8 cellular contexts compared by ENCODE assay signal in genomic region chr12:110501378-110501721, GRCh38. TPM values are rescaled to one million over a fixed set of nuclear protein-coding genes. Genes with fewer than 3 reads are reported as not detected.
DNase-seq lines count a peak whose midpoint lies in the region; ATAC-seq and TF ChIP-seq lines count a peak whose summit lies in the region.

No MANE protein-coding gene starts in this region.

- CTCF ChIA-PET in activated naive CD4-positive, alpha-beta T cell treated with anti-CD3 and anti-CD28 coated beads, Interleukin-2, amount 10 ng/mL, durations not matched to agents 7 days and 5 days (lab: Charles Lee), result interaction anchor here (0.7 to 5.0 kb wide), 3 partner anchors 33 to 104 kb away, joined by 3 to 22 read pairs (median 3); partner anchors contain the start of genes ARPC3, FAM216A and GPN3

- H3K27me3 ChIP-seq in psoas muscle (ENCODE audit: insufficient read depth in 3 of 3, low read length in 2 of 3), result no peaks in the 10 kb centered on the region

- H3K4me1 ChIP-seq in psoas muscle, result peaks cover 39% of the 10 kb centered on the region

- peaks cover 0 to 8% of the 10 kb centered on the region in 2 donors for H3K36me3 ChIP-seq in psoas muscle (ENCODE audit: insufficient read depth in 1 of 2, low read depth in 1 of 2)

- peaks cover 4% of the 10 kb centered on the region for H3K9me3 Mint-ChIP-seq in activated naive CD4-positive, alpha-beta T cell treated with anti-CD3 and anti-CD28 coated beads, Interleukin-2, amount 10 ng/mL, durations not matched to agents 7 days and 5 days
- H3K9me3 Mint-ChIP-seq in activated T-cell treated with anti-CD3 and anti-CD28 coated beads, Interleukin-2, amount 50 U/mL, for 72 hours, result peaks cover 0 to 1% of the 10 kb centered on the region in 2 donors

- peak overlapping the region; percentile 98 for H3K4me3 ChIP-seq in psoas muscle

- H3K9me3 ChIP-seq in psoas muscle, result no peaks in the 10 kb centered on the region

- ATAC-seq in HG02943 (IDR thresholded peaks at IDR 0.05; ENCODE audit: low read depth, unreplicated experiment), result peak; percentile 21
- ATAC-seq in activated T-cell treated with anti-CD3 and anti-CD28 coated beads, Interleukin-2, amount 50 U/mL, for 72 hours (replicated peaks in 1 of 2), result peak; percentile 5 to 10
- peak; percentile 33 for ATAC-seq in Right ventricle myocardium superior (ENCODE audit: poor library complexity)
- peak; percentile 63 to 82 (median 72) for ATAC-seq in psoas muscle
- no peak for ATAC-seq in HG02840 (IDR thresholded peaks at IDR 0.05; ENCODE audit: low FRiP score, unreplicated experiment)

- 0 to 1% (median 0%) methylated on average over 16 of the region's 16 CpGs for WGBS in psoas muscle, 3 donors

- H3K36me3 Mint-ChIP-seq in activated naive CD4-positive, alpha-beta T cell treated with anti-CD3 and anti-CD28 coated beads, Interleukin-2, amount 10 ng/mL, durations not matched to agents 7 days and 5 days, result peaks cover 35% of the 10 kb centered on the region
- H3K36me3 Mint-ChIP-seq in activated T-cell treated with anti-CD3 and anti-CD28 coated beads, Interleukin-2, amount 50 U/mL, for 72 hours (ENCODE audit: insufficient read depth in 2 of 2), result peaks cover 12% of the 10 kb centered on the region in 2 donors

- H3K27ac ChIP-seq in psoas muscle, result peak overlapping the region; percentile 96

- no peak for DNase-seq in activated naive CD4-positive, alpha-beta T cell treated with anti-CD3 and anti-CD28 coated beads, Interleukin-2, amount 10 ng/mL, durations not matched to agents 7 days and 5 days
- DNase-seq in activated naive CD4-positive, alpha-beta T cell treated with anti-CD3 and anti-CD28 coated beads, Interleukin-2, amount 50 U/mL, for 16 hours, result no peak
- peak; percentile 36 for DNase-seq in NCI-H2196 treated with DMSO at 0.1 percent for 48 hours (lab: John Stamatoyannopoulos, UW; ENCODE audit: unreplicated experiment)
- DNase-seq in activated T-cell treated with anti-CD3 and anti-CD28 coated beads, Interleukin-2, amount 50 U/mL, for 72 hours, result peak in 1 of 2 donors; percentile 36
- DNase-seq in Right ventricle myocardium superior, result no peak
- DNase-seq in psoas muscle, result peak; percentile 32 to 70

- H3K4me3 Mint-ChIP-seq in activated naive CD4-positive, alpha-beta T cell treated with anti-CD3 and anti-CD28 coated beads, Interleukin-2, amount 10 ng/mL, durations not matched to agents 7 days and 5 days, result peak overlapping the region; percentile 96
- H3K4me3 Mint-ChIP-seq in activated T-cell treated with anti-CD3 and anti-CD28 coated beads, Interleukin-2, amount 50 U/mL, for 72 hours, result peak overlapping the region; percentile 94 to 96

- H3K27ac Mint-ChIP-seq in activated naive CD4-positive, alpha-beta T cell treated with anti-CD3 and anti-CD28 coated beads, Interleukin-2, amount 10 ng/mL, durations not matched to agents 7 days and 5 days, result peak overlapping the region; percentile 97
- peak overlapping the region; percentile 98 for H3K27ac Mint-ChIP-seq in activated T-cell treated with anti-CD3 and anti-CD28 coated beads, Interleukin-2, amount 50 U/mL, for 72 hours

- no peak for TF ChIP-seq CTCF in psoas muscle (IDR thresholded peaks at IDR 0.05)

- peaks cover 42% of the 10 kb centered on the region for H3K4me1 Mint-ChIP-seq in activated naive CD4-positive, alpha-beta T cell treated with anti-CD3 and anti-CD28 coated beads, Interleukin-2, amount 10 ng/mL, durations not matched to agents 7 days and 5 days
- H3K4me1 Mint-ChIP-seq in activated T-cell treated with anti-CD3 and anti-CD28 coated beads, Interleukin-2, amount 50 U/mL, for 72 hours (ENCODE audit: low read depth), result peaks cover 31% of the 10 kb centered on the region

- intact Hi-C loops in Right ventricle myocardium superior (cut with DNase I) (no loop called here), psoas muscle (cut with DNase I) (loop anchor here (2.0 to 5.0 kb wide), 2 partner anchors 33 to 34 kb away; partner anchors contain the start of genes FAM216A (in 2 of the 2) and GPN3 (in 2 of the 2))

- peaks cover 5% of the 10 kb centered on the region for H3K27me3 Mint-ChIP-seq in activated naive CD4-positive, alpha-beta T cell treated with anti-CD3 and anti-CD28 coated beads, Interleukin-2, amount 10 ng/mL, durations not matched to agents 7 days and 5 days
- no peaks in the 10 kb centered on the region for H3K27me3 Mint-ChIP-seq in activated T-cell treated with anti-CD3 and anti-CD28 coated beads, Interleukin-2, amount 50 U/mL, for 72 hours (ENCODE audit: low read depth)

RNA-seq across cellular contexts. Expression of gene VPS29, which starts 0.6 kb away (rescaled TPM):
- 100 to 1,000 TPM in 1 of 2 donors, 10 to 100 TPM in 1; 98.2 to 104 TPM for total RNA-seq in activated T-cell treated with anti-CD3 and anti-CD28 coated beads, Interleukin-2, amount 50 U/mL, for 72 hours
- total RNA-seq in Right ventricle myocardium superior (108 TPM), psoas muscle (100 to 1,000 TPM in 3 of 4 donors, 10 to 100 TPM in 1; 70.4 to 136 (median 121) TPM)
- 100 to 1,000 TPM; 168 to 216 (median 188) TPM for polyA plus RNA-seq in psoas muscle

RNA-seq across cellular contexts. Expression of gene RAD9B, which starts 0.8 kb away (rescaled TPM):
- 1 to 10 TPM; 2.3 to 4.4 TPM for total RNA-seq in activated T-cell treated with anti-CD3 and anti-CD28 coated beads, Interleukin-2, amount 50 U/mL, for 72 hours
- total RNA-seq in Right ventricle myocardium superior, result 0.67 TPM
- total RNA-seq in psoas muscle, result 1 to 10 TPM; 1.1 to 4.2 (median 1.4) TPM
- polyA plus RNA-seq in psoas muscle, result 1 to 10 TPM in 2 of 3 donors, under 1 TPM in 1; 0.77 to 3.8 (median 2.6) TPM

RNA-seq across cellular contexts. Expression of gene FAM216A, which starts 32.7 kb away (rescaled TPM):
- total RNA-seq in activated T-cell treated with anti-CD3 and anti-CD28 coated beads, Interleukin-2, amount 50 U/mL, for 72 hours, result 10 to 100 TPM; 17.5 to 23.4 TPM
- total RNA-seq in Right ventricle myocardium superior, result 3.3 TPM
- total RNA-seq in psoas muscle, result 1 to 10 TPM; 2.1 to 8.3 (median 3.4) TPM
- polyA plus RNA-seq in psoas muscle, result 1 to 10 TPM; 1.7 to 4.0 (median 3.1) TPM

RNA-seq across cellular contexts. Expression of gene GPN3, which starts 33.3 kb away (rescaled TPM):
- total RNA-seq in activated T-cell treated with anti-CD3 and anti-CD28 coated beads, Interleukin-2, amount 50 U/mL, for 72 hours, result 10 to 100 TPM; 42.3 to 43.4 TPM
- 28.1 TPM for total RNA-seq in Right ventricle myocardium superior
- 10 to 100 TPM; 25.7 to 34.9 (median 27.6) TPM for total RNA-seq in psoas muscle
- polyA plus RNA-seq in psoas muscle, result 10 to 100 TPM; 26.0 to 41.7 (median 31.1) TPM

RNA-seq across cellular contexts. Expression of gene ARPC3, which starts 51.2 kb away (rescaled TPM):
- 100 to 1,000 TPM; 166 to 210 TPM for total RNA-seq in activated T-cell treated with anti-CD3 and anti-CD28 coated beads, Interleukin-2, amount 50 U/mL, for 72 hours
- total RNA-seq in Right ventricle myocardium superior (90.1 TPM), psoas muscle (10 to 100 TPM; 52.7 to 71.6 (median 59.7) TPM)
- 100 to 1,000 TPM; 115 to 168 (median 143) TPM for polyA plus RNA-seq in psoas muscle

Comparison
In these comparisons a context has a peak if more than half of its experiments do, and no peak if none do; other contexts are left out.
1. DNase-seq: peak in NCI-H2196 treated with DMSO at 0.1 percent for 48 hours (single experiment) and psoas muscle (2 of 2); none in activated naive CD4-positive, alpha-beta T cell treated with anti-CD3 and anti-CD28 coated beads, Interleukin-2, amount 10 ng/mL, durations not matched to agents 7 days and 5 days (single experiment), activated naive CD4-positive, alpha-beta T cell treated with anti-CD3 and anti-CD28 coated beads, Interleukin-2, amount 50 U/mL, for 16 hours (single experiment) and Right ventricle myocardium superior (single experiment).